Comparison of ENCODE assay signal across 18 cellular contexts in the genomic region with DNA sequence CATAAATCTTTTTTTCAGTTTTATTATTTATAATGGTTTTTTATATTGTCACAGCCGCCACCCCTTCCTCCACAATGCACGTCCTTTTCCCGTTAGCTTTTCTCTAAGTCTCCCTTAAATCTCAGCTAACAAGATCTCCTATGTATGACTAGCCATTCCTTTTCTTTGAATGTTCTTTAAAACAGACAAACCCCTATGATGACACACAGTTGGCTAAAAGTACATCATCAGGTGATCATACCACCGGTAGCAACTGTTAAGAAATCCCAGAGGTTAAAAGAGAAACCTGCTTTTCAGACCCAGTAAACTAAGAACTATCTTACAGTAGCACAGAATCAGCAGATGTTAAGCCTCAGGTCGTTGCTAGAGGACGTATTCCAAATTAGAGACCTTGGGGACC. TPM values are rescaled to one million over a fixed set of nuclear protein-coding genes. Genes with fewer than 3 reads are reported as not detected.
DNase-seq lines count a peak whose midpoint lies in the region; ATAC-seq, FAIRE-seq and TF ChIP-seq lines count a peak whose summit lies in the region.
"Had no signal": no experiment of that assay in that cellular context is flagged by ENCODE, and none has a peak within 500 bp of the region (broad histone marks: within the 10 kb centered on the region; RNA-seq: fewer than 3 reads in every experiment).

No MANE protein-coding gene starts in this region.

- no peaks in the 10 kb centered on the region for H3K27me3 ChIP-seq in foreskin keratinocyte

- no peak overlapping the region for H3K27ac Mint-ChIP-seq in stimulated activated memory B cell treated with anti-CD40 and anti-IgM and Interleukin-4, amounts not matched to agents 10 μg/mL and 1 μg/mL and 100 μg/mL, for 72 hours

- no peaks in the 10 kb centered on the region for H3K36me3 Mint-ChIP-seq in stimulated activated memory B cell treated with anti-CD40 and anti-IgM and Interleukin-4, amounts not matched to agents 10 μg/mL and 1 μg/mL and 100 μg/mL, for 72 hours

- no peaks in the 10 kb centered on the region for H3K9me3 Mint-ChIP-seq in stimulated activated memory B cell treated with anti-CD40 and anti-IgM and Interleukin-4, amounts not matched to agents 10 μg/mL and 1 μg/mL and 100 μg/mL, for 72 hours

- ATAC-seq in foreskin keratinocyte (peak; percentile 81), HG03135 (IDR thresholded peaks at IDR 0.05; ENCODE audit: unreplicated experiment) (no peak)
- ATAC-seq in stimulated activated memory B cell treated with anti-CD40 and anti-IgM and Interleukin-4, amounts not matched to agents 10 μg/mL and 1 μg/mL and 100 μg/mL, for 72 hours = no peak
- ATAC-seq: A549 had no signal

- TF ChIP-seq CTCF in foreskin keratinocyte (conservative IDR thresholded peaks at IDR 0.05) = no peak

- H3K4me3 Mint-ChIP-seq in stimulated activated memory B cell treated with anti-CD40 and anti-IgM and Interleukin-4, amounts not matched to agents 10 μg/mL and 1 μg/mL and 100 μg/mL, for 72 hours = no peak overlapping the region

- peak; percentile 4 for FAIRE-seq in HTR-8/SVneo (lab: Jason Lieb, UNC)
- FAIRE-seq: A549, GM12892 had no signal

- H3K27ac ChIP-seq in foreskin keratinocyte = peak overlapping the region; percentile 86
- H3K27ac ChIP-seq: A549, SJSA1 had no signal

- H3K27me3 Mint-ChIP-seq in stimulated activated memory B cell treated with anti-CD40 and anti-IgM and Interleukin-4, amounts not matched to agents 10 μg/mL and 1 μg/mL and 100 μg/mL, for 72 hours = peaks cover 27% of the 10 kb centered on the region

- in situ Hi-C loops in SK-MEL-5 (cut with HindIII; ENCODE audit: low pct_unique_long_range_greater_than_20kb, low sequenced_read_pairs) (no loop called here), G401 (cut with HindIII; ENCODE audit: low sequenced_read_pairs) (no loop called here)

- no peaks in the 10 kb centered on the region for H3K4me1 Mint-ChIP-seq in stimulated activated memory B cell treated with anti-CD40 and anti-IgM and Interleukin-4, amounts not matched to agents 10 μg/mL and 1 μg/mL and 100 μg/mL, for 72 hours

- DNase-seq in ELR (ENCODE audit: low read depth) (peak; percentile 2), HTR-8/SVneo (ENCODE audit: insufficient read length, low spot score) (no peak), SK-MEL-5 (ENCODE audit: low read depth, low spot score) (peak; percentile 13), foreskin keratinocyte (peak; percentile 55 to 83), NCI-H748 treated with DMSO at 0.1 percent for 48 hours (lab: John Stamatoyannopoulos, UW) (no peak), G401 (ENCODE audit: low spot score) (no peak)
- DNase-seq: C1 segment of cervical spinal cord, DMS 273 treated with DMSO at 0.1 percent for 48 hours, GOT3, MG63, NCI-H187 treated with DMSO at 0.1 percent for 48 hours, NCI-H446, SW 1271 had no signal

- peaks cover 20% of the 10 kb centered on the region for H3K4me1 ChIP-seq in foreskin keratinocyte

RNA-seq across cellular contexts. Expression of a gene that starts 37.6 kb away (rescaled TPM):
- total RNA-seq in SK-MEL-5 (2014; rRNA removed; shearing (Covaris generic)) = 17.5 and 20.7 TPM in 2 replicates
- polyA plus RNA-seq in SK-MEL-5 (2015; cell fraction: cytosol; rRNA removed) = 7.3 and 8.5 TPM in 2 replicates
- 5.1 and 10.5 TPM in 2 replicates for polyA plus RNA-seq in SK-MEL-5 (2015; cell fraction: nucleus; rRNA removed)
- total RNA-seq in foreskin keratinocyte = 16.6 and 17.3 TPM in 2 replicates
- polyA plus RNA-seq in foreskin keratinocyte = 7.0 and 8.4 TPM in 2 replicates
- 25.4 and 32.3 TPM in 2 replicates for total RNA-seq in G401 (2014; rRNA removed; shearing (Covaris generic))

Comparison
In these comparisons a context has a peak if more than half of its experiments do, and no peak if none do; other contexts are left out.
1. DNase-seq: peak in ELR (single experiment), SK-MEL-5 (single experiment) and foreskin keratinocyte (2 of 2); none in HTR-8/SVneo (single experiment), NCI-H748 treated with DMSO at 0.1 percent for 48 hours (single experiment) and G401 (single experiment).